ENCODE assay signal across 12 cellular contexts in the genomic region with DNA sequence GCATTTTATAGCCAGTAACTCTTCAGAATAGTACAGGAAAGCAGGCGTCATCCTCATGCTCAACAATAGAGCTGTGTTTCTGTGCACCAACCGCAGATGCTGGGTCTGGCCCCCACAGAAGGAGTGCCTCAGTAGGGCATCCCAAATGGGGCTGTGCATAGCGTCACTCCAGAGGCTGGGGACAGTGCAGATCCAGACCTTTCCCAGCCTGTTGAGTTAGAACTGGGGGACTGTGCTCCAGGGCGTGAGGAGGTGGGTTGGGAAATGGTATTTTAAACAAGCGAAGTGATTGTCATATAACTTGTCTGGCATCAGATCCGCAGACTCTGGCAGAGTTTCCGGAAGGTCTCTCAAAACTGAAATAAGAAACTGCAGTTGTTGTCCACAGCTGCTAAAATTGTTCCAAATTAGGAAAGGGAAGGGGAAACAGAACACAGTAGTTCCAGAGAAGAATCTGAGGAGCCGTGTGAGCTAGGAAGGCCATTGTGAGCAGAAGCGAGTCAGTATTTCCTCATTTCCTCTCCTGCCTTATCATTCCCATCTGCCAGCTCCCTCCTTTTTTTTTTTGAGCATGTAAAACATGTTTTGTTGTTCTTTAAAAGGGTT. TPM values are rescaled to one million over a fixed set of nuclear protein-coding genes. Genes with fewer than 3 reads are reported as not detected.
DNase-seq lines count a peak whose midpoint lies in the region; ATAC-seq, FAIRE-seq and TF ChIP-seq lines count a peak whose summit lies in the region.
"Had no signal": no experiment of that assay in that cellular context is flagged by ENCODE, and none has a peak within 500 bp of the region (broad histone marks: within the 10 kb centered on the region; RNA-seq: fewer than 3 reads in every experiment).

No MANE protein-coding gene starts in this region.

- H3K27me3 ChIP-seq in Peyer's patch (no peaks in the 10 kb centered on the region), suprapubic skin (peaks cover 4% of the 10 kb centered on the region), HAP-1 (ENCODE audit: low read depth) (no peaks in the 10 kb centered on the region), small intestine (ENCODE audit: control insufficient read depth in 2 of 2, insufficient read depth in 2 of 2, low read length in 2 of 2) (peaks cover 0 to 7% of the 10 kb centered on the region in 2 donors)

- no peak for TF ChIP-seq CTCF in Peyer's patch (IDR thresholded peaks at IDR 0.05)
- TF ChIP-seq CTCF in suprapubic skin (IDR thresholded peaks at IDR 0.05), result no peak

- in situ Hi-C loops in HAP-1 (cut with MboI; ENCODE audit: low sequenced_read_pairs), result no loop called here

- no peak for TF ChIP-seq EP300 in suprapubic skin (IDR thresholded peaks at IDR 0.05)

- no peak overlapping the region for H3K4me3 ChIP-seq in Peyer's patch
- peak overlapping the region; percentile 22 for H3K4me3 ChIP-seq in suprapubic skin
- H3K4me3 ChIP-seq in HAP-1, result no peak overlapping the region
- H3K4me3 ChIP-seq in small intestine (ENCODE audit: low read depth in 1 of 2, low read length in 2 of 2), result no peak overlapping the region

- DNase-seq in Peyer's patch (no peak), epidermal melanocyte (ENCODE audit: insufficient read length, low spot score) (peak; percentile 33), lung microvascular endothelial cell (ENCODE audit: low read depth in 2 of 2) (peak; percentile 30 to 86), suprapubic skin (ENCODE audit: low spot score in 2 of 2) (no peak), HAP-1 (ENCODE audit: low spot score in 2 of 2) (no peak), small intestine (no peak), NCI-H1417 treated with DMSO at 0.1 percent for 48 hours (lab: John Stamatoyannopoulos, UW) (no peak)
- DNase-seq: erythroblast had no signal

- H3K27ac ChIP-seq in Peyer's patch (peak overlapping the region; percentile 38 to 84 (median 66)), suprapubic skin (peak overlapping the region; percentile 79), small intestine (ENCODE audit: low read depth in 1 of 2, low read length in 1 of 2) (peak overlapping the region in 1 of 2 donors; percentile 80)
- H3K27ac ChIP-seq: KMS-11 had no signal

- TF ChIP-seq POLR2A in Peyer's patch (IDR thresholded peaks at IDR 0.05), result no peak
- TF ChIP-seq POLR2A in suprapubic skin (IDR thresholded peaks at IDR 0.05), result no peak
- no peak for TF ChIP-seq POLR2A in GM18505 (IDR thresholded peaks at IDR 0.05; ENCODE audit: borderline replicate concordance, extremely low read depth, insufficient read depth, insufficient read length)

- H3K4me1 ChIP-seq in Peyer's patch (no peaks in the 10 kb centered on the region), suprapubic skin (peaks cover 51% of the 10 kb centered on the region), HAP-1 (no peaks in the 10 kb centered on the region; the same call in none of the 2 replicates), small intestine (ENCODE audit: control insufficient read depth in 2 of 2, insufficient read depth in 1 of 2, low read depth in 1 of 2, low read length in 1 of 2) (no peaks in the 10 kb centered on the region)

- FAIRE-seq in small intestine (lab: Jason Lieb, UNC), result no peak

- H3K9me3 ChIP-seq in Peyer's patch (no peaks in the 10 kb centered on the region), suprapubic skin (no peaks in the 10 kb centered on the region), HAP-1 (no peaks in the 10 kb centered on the region), small intestine (ENCODE audit: control insufficient read depth, low read depth) (no peaks in the 10 kb centered on the region)

- WGBS in suprapubic skin, result 4% methylated on average over 9 of the region's 9 CpGs
- WGBS in small intestine, 3 donors, result 44 to 74% (median 63%) methylated on average over 9 of the region's 9 CpGs

- no peak for ATAC-seq in GM18505 (IDR thresholded peaks at IDR 0.05; ENCODE audit: unreplicated experiment)
- ATAC-seq: HCT116, Panc1 had no signal

- H3K36me3 ChIP-seq in Peyer's patch (no peaks in the 10 kb centered on the region), suprapubic skin (no peaks in the 10 kb centered on the region), HAP-1 (replicated peaks) (no peaks in the 10 kb centered on the region; the same call in 1 of the 2 replicates), small intestine (ENCODE audit: control insufficient read depth in 2 of 2, insufficient read depth in 2 of 2, low read length in 2 of 2) (no peaks in the 10 kb centered on the region)

RNA-seq across cellular contexts. Expression of a gene that starts 52.2 kb away (rescaled TPM):
- total RNA-seq in Peyer's patch, result 10 to 100 TPM in 1 of 4 donors, 1 to 10 TPM in 3; 4.6 to 14.0 (median 8.5) TPM
- 2.8 and 17.0 TPM in 2 replicates for total RNA-seq in lung microvascular endothelial cell
- total RNA-seq in suprapubic skin, result 10 to 100 TPM; 10.9 to 14.7 (median 12.1) TPM
- 1 to 10 TPM in 2 of 3 donors, under 1 TPM in 1; 0.67 to 7.6 (median 1.4) TPM for polyA plus RNA-seq in small intestine

Comparison
In these comparisons a context has a peak if more than half of its experiments do, and no peak if none do; other contexts are left out.
1. DNase-seq: peak in epidermal melanocyte (single experiment) and lung microvascular endothelial cell (2 of 2); none in Peyer's patch (0 of 3), suprapubic skin (0 of 2), HAP-1 (0 of 2), small intestine (single experiment) and NCI-H1417 treated with DMSO at 0.1 percent for 48 hours (single experiment).